26 cellular contexts compared by ENCODE assay signal in the genomic region with DNA sequence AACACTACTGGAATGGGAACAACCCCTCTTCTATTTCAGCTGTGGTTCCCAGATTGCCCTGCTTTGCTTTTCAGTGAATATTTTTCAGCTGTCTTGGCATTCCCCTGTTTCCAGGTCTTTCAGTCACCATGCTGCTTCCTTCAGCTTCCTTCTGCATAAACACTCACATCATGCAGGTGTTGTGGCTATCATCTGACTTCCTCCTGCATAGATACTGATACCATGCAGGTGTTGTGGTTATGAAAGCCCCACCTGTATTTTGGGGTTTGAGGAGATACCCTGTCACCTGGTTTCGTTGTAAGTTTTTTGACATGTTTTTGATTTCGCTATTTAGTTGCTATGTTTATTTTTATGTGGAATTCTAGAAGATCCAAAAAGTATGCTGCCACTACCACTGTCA.
A peak's percentile ranks its signal among the peaks of the same experiment; 100 is the strongest.
DNase-seq lines count a peak whose midpoint lies in the region; ATAC-seq lines count a peak whose summit lies in the region.
"Had no signal": no experiment of that assay in that cellular context is flagged by ENCODE, and none has a peak within 500 bp of the region (broad histone marks: within the 10 kb centered on the region; RNA-seq: fewer than 3 reads in every experiment).

No MANE protein-coding gene starts in this region.

- H2BK120ac ChIP-seq in mesenchymal stem cell (ENCODE audit: low read depth, low read length) = no peak overlapping the region

- WGBS in mesenchymal stem cell = 91% methylated on average over 1 of the region's 2 CpGs

- no peak overlapping the region for H3K9ac ChIP-seq in mesenchymal stem cell (ENCODE audit: low read length)
- H3K9ac ChIP-seq: BLaER1 treated with 17β-estradiol and CSF1 and Interleukin-3, amounts not matched to agents 10 nM and 100 nM had no signal

- H3K27ac Mint-ChIP-seq in naive B cell = no peak overlapping the region
- H3K27ac Mint-ChIP-seq: activated CD4-positive, alpha-beta memory T cell treated with anti-CD3 and anti-CD28 coated beads for 36 hours; activated naive CD4-positive, alpha-beta T cell treated with anti-CD3 and anti-CD28 coated beads for 36 hours; effector memory CD8-positive, alpha-beta T cell; type B pancreatic cell had no signal

- H2BK5ac ChIP-seq in mesenchymal stem cell (ENCODE audit: low read depth, low read length, poor library complexity, severe bottlenecking) = no peak overlapping the region

- H4K8ac ChIP-seq in mesenchymal stem cell (ENCODE audit: low read length) = no peak overlapping the region

- H3K9me3 ChIP-seq in mesenchymal stem cell (ENCODE audit: control insufficient read depth, low read length) = no peaks in the 10 kb centered on the region
- H3K9me3 ChIP-seq: ovary had no signal

- H3K27me3 Mint-ChIP-seq in naive B cell = peaks cover 0 to 14% (median 5%) of the 10 kb centered on the region in 3 donors
- H3K27me3 Mint-ChIP-seq: type B pancreatic cell had no signal

- H3K4me3 Mint-ChIP-seq in naive B cell = no peak overlapping the region
- H3K4me3 Mint-ChIP-seq: activated CD4-positive, alpha-beta memory T cell treated with anti-CD3 and anti-CD28 coated beads for 36 hours; activated naive CD4-positive, alpha-beta T cell treated with anti-CD3 and anti-CD28 coated beads for 36 hours; effector memory CD8-positive, alpha-beta T cell; neural crest cell; type B pancreatic cell had no signal

- no peak overlapping the region for H2AFZ ChIP-seq in mesenchymal stem cell (ENCODE audit: low read depth, low read length)
- H2AFZ ChIP-seq: PC-9 had no signal

- H2AK5ac ChIP-seq in mesenchymal stem cell (ENCODE audit: low read length, severe bottlenecking) = no peak overlapping the region

- H3K36me3 ChIP-seq in mesenchymal stem cell (ENCODE audit: control insufficient read depth in 1 of 2, insufficient read depth in 2 of 2, low read depth in 1 of 2, low read length in 2 of 2) = no peaks in the 10 kb centered on the region
- H3K36me3 ChIP-seq: BLaER1 treated with 17β-estradiol and CSF1 and Interleukin-3, amounts not matched to agents 10 nM and 100 nM; ovary had no signal

- H3K4me1 Mint-ChIP-seq in naive B cell = no peaks in the 10 kb centered on the region
- H3K4me1 Mint-ChIP-seq: neural crest cell had no signal

- no peak overlapping the region for H3K23ac ChIP-seq in mesenchymal stem cell (ENCODE audit: low read length in 2 of 2)

- ATAC-seq in GM19035 (IDR thresholded peaks at IDR 0.05; ENCODE audit: unreplicated experiment) (peak; percentile 55), HG02763 (IDR thresholded peaks at IDR 0.05; ENCODE audit: unreplicated experiment) (peak; percentile 54), naive B cell (ENCODE audit: low read depth in 2 of 2) (peak; percentile 25 to 47), HG02642 (IDR thresholded peaks at IDR 0.05; ENCODE audit: poor library complexity, unreplicated experiment) (no peak), GM21515 (IDR thresholded peaks at IDR 0.05; ENCODE audit: unreplicated experiment) (no peak)
- ATAC-seq: effector memory CD8-positive, alpha-beta T cell; HepG2 had no signal

- H3K79me1 ChIP-seq in mesenchymal stem cell (replicated peaks; ENCODE audit: low read length, poor library complexity, severe bottlenecking) = no peaks in the 10 kb centered on the region

- H3K4ac ChIP-seq in mesenchymal stem cell (ENCODE audit: low read depth in 1 of 2, low read length in 2 of 2) = no peak overlapping the region

- H2BK15ac ChIP-seq in mesenchymal stem cell (ENCODE audit: low read depth, poor library complexity, severe bottlenecking) = no peak overlapping the region

- H3K4me1 ChIP-seq in mesenchymal stem cell (ENCODE audit: control insufficient read depth, insufficient read depth, low read depth, low read length) = no peaks in the 10 kb centered on the region
- H3K4me1 ChIP-seq: BLaER1 treated with 17β-estradiol and CSF1 and Interleukin-3, amounts not matched to agents 10 nM and 100 nM had no signal

- peaks cover 0 to 5% of the 10 kb centered on the region in 2 experiments for H3K27me3 ChIP-seq in mesenchymal stem cell (ENCODE audit: control insufficient read depth in 1 of 2, insufficient read depth in 1 of 2, low read length in 2 of 2)
- H3K27me3 ChIP-seq: BLaER1 treated with 17β-estradiol and CSF1 and Interleukin-3, amounts not matched to agents 10 nM and 100 nM; ovary had no signal

- H3K36me3 Mint-ChIP-seq in naive B cell = peaks cover 0 to 4% of the 10 kb centered on the region in 2 donors
- H3K36me3 Mint-ChIP-seq: activated CD4-positive, alpha-beta memory T cell treated with anti-CD3 and anti-CD28 coated beads for 36 hours; type B pancreatic cell had no signal

- H3K14ac ChIP-seq in mesenchymal stem cell (ENCODE audit: low read length in 2 of 2) = no peak overlapping the region

- no peak overlapping the region for H3K4me3 ChIP-seq in mesenchymal stem cell (ENCODE audit: insufficient read depth in 1 of 2, low read depth in 1 of 2, low read length in 2 of 2)
- H3K4me3 ChIP-seq: BLaER1 treated with 17β-estradiol and CSF1 and Interleukin-3, amounts not matched to agents 10 nM and 100 nM; ovary; PC-9 had no signal

- peaks cover 3 to 28% (median 14%) of the 10 kb centered on the region in 7 donors for H3K9me3 Mint-ChIP-seq in naive B cell
- H3K9me3 Mint-ChIP-seq: type B pancreatic cell had no signal

- no peak overlapping the region for H4K91ac ChIP-seq in mesenchymal stem cell (ENCODE audit: low read length)

- H3K18ac ChIP-seq in mesenchymal stem cell (ENCODE audit: low read depth in 1 of 2, low read length in 2 of 2) = no peak overlapping the region

- H3K4me2 ChIP-seq in mesenchymal stem cell (ENCODE audit: low read length, poor library complexity, severe bottlenecking) = no peak overlapping the region
- H3K4me2 ChIP-seq: BLaER1 treated with 17β-estradiol and CSF1 and Interleukin-3, amounts not matched to agents 10 nM and 100 nM; PC-9 had no signal

- peak; percentile 35 for DNase-seq in NCI-H69 (lab: John Stamatoyannopoulos, UW)
- DNase-seq in naive B cell = no peak
- no peak for DNase-seq in mesenchymal stem cell
- DNase-seq in activated CD8-positive, alpha-beta memory T cell treated with anti-CD3 and anti-CD28 coated beads, Interleukin-2, amount 50 U/mL, for 4 hours = no peak
- DNase-seq: activated CD4-positive, alpha-beta memory T cell treated with anti-CD3 and anti-CD28 coated beads for 36 hours; activated CD4-positive, CD25-positive, alpha-beta regulatory T cell treated with anti-CD3 and anti-CD28 coated beads, Interleukin-2, amount 50 U/mL, for 72 hours; activated naive CD4-positive, alpha-beta T cell treated with anti-CD3 and anti-CD28 coated beads for 36 hours; caudate nucleus; cortex of kidney; effector memory CD8-positive, alpha-beta T cell; glutamatergic neuron; HCEC 1CT; mammary epithelial cell; NCI-H1694 treated with DMSO at 0.1 percent for 48 hours; ovary; PC-9; Right ventricle myocardium superior; stimulated activated naive CD4-positive, alpha-beta T cell had no signal

- no peak overlapping the region for H3K27ac ChIP-seq in mesenchymal stem cell (ENCODE audit: low read length, poor library complexity, severe bottlenecking)
- H3K27ac ChIP-seq: BLaER1 treated with 17β-estradiol and CSF1 and Interleukin-3, amounts not matched to agents 10 nM and 100 nM; ovary; PC-9 had no signal

- H2BK12ac ChIP-seq in mesenchymal stem cell (ENCODE audit: low read length in 2 of 2) = no peak overlapping the region

Comparison
In these comparisons a context has a peak if more than half of its experiments do, and no peak if none do; other contexts are left out.
1. ATAC-seq: peak in GM19035 (single experiment), HG02763 (single experiment) and naive B cell (2 of 2); none in HG02642 (single experiment) and GM21515 (single experiment).